ENCODE assay signal across 13 cellular contexts in the genomic region with DNA sequence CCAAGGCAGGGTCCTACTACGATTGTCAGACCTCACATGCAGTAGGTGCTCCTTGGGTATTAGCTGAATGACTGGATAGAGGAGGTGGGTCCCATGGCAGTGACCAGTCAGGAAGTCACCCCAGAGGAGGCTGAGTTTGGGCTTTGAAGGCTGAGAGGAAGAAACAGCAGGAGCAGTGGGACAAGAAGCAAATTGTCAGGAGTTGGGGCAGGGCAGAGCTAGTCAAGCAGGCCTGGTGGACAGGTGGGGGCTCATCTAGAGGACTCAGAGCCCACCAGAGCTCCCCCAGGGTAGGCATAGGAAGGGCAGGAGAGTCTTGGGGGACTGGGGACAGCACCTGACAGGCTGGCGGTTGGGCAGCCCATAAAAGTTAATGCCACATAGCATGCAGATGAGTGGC. TPM values are rescaled to one million over a fixed set of nuclear protein-coding genes. Genes with fewer than 3 reads are reported as not detected.
DNase-seq lines count a peak whose midpoint lies in the region; ATAC-seq, FAIRE-seq and TF ChIP-seq lines count a peak whose summit lies in the region.
"Had no signal": no experiment of that assay in that cellular context is flagged by ENCODE, and none has a peak within 500 bp of the region (broad histone marks: within the 10 kb centered on the region; RNA-seq: fewer than 3 reads in every experiment).

No MANE protein-coding gene starts in this region.

- peaks cover 63% of the 10 kb centered on the region for H3K79me2 ChIP-seq in GM12878 (ENCODE audit: control insufficient read depth, insufficient read depth, low read length)

- peaks cover 5% of the 10 kb centered on the region for H3K27me3 Mint-ChIP-seq in WTC11 (ENCODE audit: low read depth)

- TF ChIP-seq CTCF in right atrium auricular region (IDR thresholded peaks at IDR 0.05) (no peak), GM12878 (IDR thresholded peaks at IDR 0.05 in 2 of 3, conservative IDR thresholded peaks at IDR 0.05 in 1 of 3; ENCODE audit: control insufficient read depth in 2 of 3, extremely low read depth in 1 of 3, insufficient read depth in 1 of 3, low read depth in 3 of 3, low read length in 3 of 3) (no peak), mucosa of descending colon (IDR thresholded peaks at IDR 0.05) (no peak), upper lobe of right lung (IDR thresholded peaks at IDR 0.05) (no peak), WTC11 (IDR thresholded peaks at IDR 0.05) (no peak)

- TF ChIP-seq EP300 in GM12878 (IDR thresholded peaks at IDR 0.05; ENCODE audit: borderline replicate concordance in 1 of 2, control insufficient read depth in 1 of 2, low read depth in 2 of 2, low read length in 2 of 2): no peak

- H3K9ac ChIP-seq in GM12878 (ENCODE audit: control insufficient read depth, insufficient read depth, low read length): no peak overlapping the region
- H3K9ac ChIP-seq: GM23248, SK-N-SH had no signal

- intact Hi-C loops in Right ventricle myocardium inferior (cut with DNase I) (no loop called here), GM12878 (cut with micrococcal nuclease; ENCODE audit: unreplicated experiment) (no loop called here), mucosa of descending colon (cut with DNase I, micrococcal nuclease) (no loop called here), upper lobe of right lung (cut with DNase I) (no loop called here)

- H3K27me3 ChIP-seq in right atrium auricular region (no peaks in the 10 kb centered on the region), GM12878 (replicated peaks in 1 of 2; ENCODE audit: control insufficient read depth in 2 of 2, insufficient read depth in 2 of 2, low read length in 1 of 2) (no peaks in the 10 kb centered on the region), upper lobe of right lung (no peaks in the 10 kb centered on the region)

- SMC1A ChIA-PET in GM12878 (lab: Charles Lee; ENCODE audit: uncharacterized antibody, unreplicated experiment): interaction anchor here (0.6 to 9.6 kb wide), 8 partner anchors 13 to 148 kb away, joined by 3 to 126 read pairs (median 4); no protein-coding TSS in a partner anchor

- no peak for TF ChIP-seq POLR2A in GM12878 (IDR thresholded peaks at IDR 0.05; ENCODE audit: low read depth, low read length)

- H3K9me3 ChIP-seq in right atrium auricular region: no peaks in the 10 kb centered on the region
- no peaks in the 10 kb centered on the region for H3K9me3 ChIP-seq in GM12878 (replicated peaks; ENCODE audit: control insufficient read depth, insufficient read depth, low read length)
- H3K9me3 ChIP-seq in mucosa of descending colon: no peaks in the 10 kb centered on the region
- H3K9me3 ChIP-seq in upper lobe of right lung: no peaks in the 10 kb centered on the region
- H3K9me3 ChIP-seq: SK-N-SH had no signal

- POLR2A ChIA-PET in GM12878 (lab: Charles Lee): interaction anchor here (0.7 to 1.8 kb wide), 3 partner anchors 23 to 74 kb away, joined by 4 to 6 read pairs (median 6); no protein-coding TSS in a partner anchor
- POLR2A ChIA-PET in WTC11 (lab: Charles Lee): interaction anchor here (1.0 to 1.7 kb wide), 2 partner anchors 10 to 47 kb away, joined by 3 read pairs; no protein-coding TSS in a partner anchor

- BruUV-seq in GM12878 (replicated peaks; lab: Mats Ljungman, UMichigan): TSS peak; percentile 44

- H3K4me2 ChIP-seq in GM12878 (ENCODE audit: control insufficient read depth, insufficient read depth): no peak overlapping the region
- H3K4me2 ChIP-seq: SK-N-SH had no signal

- H3K36me3 ChIP-seq in right atrium auricular region (no peaks in the 10 kb centered on the region), GM12878 (ENCODE audit: control insufficient read depth in 2 of 2, insufficient read depth in 2 of 2, low read length in 1 of 2) (no peaks in the 10 kb centered on the region), mucosa of descending colon (ENCODE audit: low read depth) (no peaks in the 10 kb centered on the region), upper lobe of right lung (no peaks in the 10 kb centered on the region)

- in situ Hi-C loops in GM12878 (cut with MboI): no loop called here

- DNase-seq in Right ventricle myocardium inferior (ENCODE audit: missing footprints): peak; percentile 3
- no peak for DNase-seq in right atrium auricular region (ENCODE audit: low spot score)
- no peak for DNase-seq in GM12878 (ENCODE audit: low read depth, low spot score)
- DNase-seq in mucosa of descending colon: peak in 2 of 3 donors; percentile 29 to 41
- DNase-seq in upper lobe of right lung: peak; percentile 46
- no peak for DNase-seq in middle frontal gyrus (ENCODE audit: extremely low spot score, low spot score)
- no peak for DNase-seq in WTC11 (ENCODE audit: low spot score)
- no peak for DNase-seq in stimulated activated CD4-positive, alpha-beta T cell treated with anti-CD3 and anti-CD28 coated beads, Interleukin-2, amount 100 ng/mL, for 24 hours
- DNase-seq: anterior cingulate cortex, GM23248, NCI-H1417 treated with DMSO at 0.1 percent for 48 hours, SK-N-SH had no signal

- no peaks in the 10 kb centered on the region for H3K9me3 Mint-ChIP-seq in WTC11

- no peak for TF ChIP-seq RAD21 in GM12878 (IDR thresholded peaks at IDR 0.05; ENCODE audit: insufficient read depth, low read depth, low read length)

- CTCF ChIA-PET in GM12878 (lab: Yijun Ruan, JAX) (interaction anchor here (1.0 to 2.3 kb wide), 8 partner anchors 9 to 116 kb away, joined by 3 to 6 read pairs (median 4); no protein-coding TSS in a partner anchor), WTC11 (lab: Charles Lee) (interaction anchor here (1.0 to 4.2 kb wide), 7 partner anchors 10 to 388 kb away, joined by 3 to 35 read pairs (median 5); no protein-coding TSS in a partner anchor)

- peaks cover 39% of the 10 kb centered on the region for H3K4me1 Mint-ChIP-seq in WTC11

- no peak overlapping the region; the same call in 1 of the 2 replicates for H3K4me3 Mint-ChIP-seq in WTC11

- H3K36me3 Mint-ChIP-seq in WTC11: no peaks in the 10 kb centered on the region

- no peak overlapping the region for H2AFZ ChIP-seq in GM12878 (ENCODE audit: control insufficient read depth, low read depth, low read length)
- H2AFZ ChIP-seq: GM23248 had no signal

- no peak overlapping the region for H3K27ac Mint-ChIP-seq in WTC11

- H3K27ac ChIP-seq in right atrium auricular region: no peak overlapping the region
- no peak overlapping the region for H3K27ac ChIP-seq in GM12878 (ENCODE audit: control insufficient read depth, insufficient read depth)
- H3K27ac ChIP-seq in upper lobe of right lung: peak overlapping the region; percentile 53
- H3K27ac ChIP-seq: GM23248 had no signal

- WGBS in GM12878 (ENCODE audit: insufficient coverage, insufficient replicate concordance, low lambda C conversion rate, missing lambda C conversion rate): 88% methylated on average over 2 of the region's 2 CpGs

- no peak for ATAC-seq in Right ventricle myocardium inferior
- no peak for ATAC-seq in GM12878
- no peak for ATAC-seq in mucosa of descending colon
- no peak for ATAC-seq in upper lobe of right lung
- ATAC-seq in WTC11: no peak

- H3K4me1 ChIP-seq in right atrium auricular region (peaks cover 0 to 43% of the 10 kb centered on the region in 2 donors), GM12878 (ENCODE audit: control insufficient read depth, insufficient read depth, low read length) (peaks cover 42% of the 10 kb centered on the region), mucosa of descending colon (ENCODE audit: low read depth) (peaks cover 51% of the 10 kb centered on the region), upper lobe of right lung (peaks cover 45% of the 10 kb centered on the region)

- no peak for FAIRE-seq in GM12878 (lab: Jason Lieb, UNC)
- FAIRE-seq: urothelium cell line had no signal

- H4K20me1 ChIP-seq in GM12878 (ENCODE audit: control insufficient read depth, insufficient read depth): no peaks in the 10 kb centered on the region

- H3K4me3 ChIP-seq in right atrium auricular region (no peak overlapping the region), GM12878 (no peak overlapping the region), mucosa of descending colon (no peak overlapping the region), upper lobe of right lung (no peak overlapping the region)
- H3K4me3 ChIP-seq: GM23248 had no signal

- RAD21 ChIA-PET in GM12878 (lab: Charles Lee; ENCODE audit: unreplicated experiment): interaction anchor here (1.0 to 3.9 kb wide), 5 partner anchors 24 to 59 kb away, joined by 3 to 28 read pairs (median 7); no protein-coding TSS in a partner anchor

RNA-seq across cellular contexts. Expression of gene NBEAL2, which starts 3.1 kb away (rescaled TPM):
- total RNA-seq in Right ventricle myocardium inferior: 14.5 TPM
- 10 to 100 TPM in 1 of 2 donors, 1 to 10 TPM in 1; 7.5 to 15.3 TPM for total RNA-seq in right atrium auricular region
- 152 and 168 TPM in 2 replicates for total RNA-seq in GM12878 (2013; cell fraction: nucleolus; rRNA removed)
- 47.2 and 52.0 TPM in 2 replicates for total RNA-seq in GM12878 (2014; rRNA removed)
- 19.7 and 21.8 TPM in 2 replicates for total RNA-seq in GM12878 (2014; rRNA removed; fragmentation: Illumina TruSeq; extraction: Trizol)
- 106 and 127 TPM in 2 replicates for total RNA-seq in GM12878 (2021)
- 27.1 TPM for polyA plus RNA-seq in GM12878 (2011; ENCODE audit: low read depth)
- polyA plus RNA-seq in GM12878 (2011; rRNA removed): 17.1 and 29.0 TPM in 2 replicates
- 39.5 and 52.6 TPM in 2 replicates for polyA plus RNA-seq in GM12878 (2011; cell fraction: cytosol; rRNA removed)
- polyA plus RNA-seq in GM12878 (2011; cell fraction: nucleus; rRNA removed): 940 and 1,024 TPM in 2 replicates
- 62.9 and 78.4 TPM in 2 replicates for polyA plus RNA-seq in GM12878 (2012)
- polyA plus RNA-seq in GM12878 (2014; fragmentation: Illumina TruSeq; extraction: Trizol): 16.4 and 41.4 TPM in 2 replicates
- under 1 TPM; 0.07 to 0.18 TPM for polyA plus RNA-seq in GM12878 (2014; fragmentation: Nextera tagmentation; extraction: Ambion mirVana)
- 96.3 and 110 TPM in 2 replicates for polyA plus RNA-seq in GM12878 (2014; rRNA removed)
- 10 to 100 TPM; 22.5 to 29.7 TPM for polyA plus RNA-seq in GM12878 (2016; fragmentation: Nextera tagmentation; extraction: Ambion mirVana)
- 21.7 and 46.1 TPM in 2 replicates for polyA minus RNA-seq in GM12878 (2011; rRNA and poly(A)+ RNA removed)
- 21.8 and 25.3 TPM in 2 replicates for polyA minus RNA-seq in GM12878 (2011; cell fraction: cytosol; rRNA and poly(A)+ RNA removed)
- polyA minus RNA-seq in GM12878 (2011; cell fraction: nucleus; rRNA and poly(A)+ RNA removed): 95.1 and 139 TPM in 2 replicates
- 10 to 100 TPM; 49.2 to 94.0 (median 53.7) TPM for total RNA-seq in mucosa of descending colon
- total RNA-seq in upper lobe of right lung: 116 TPM
- total RNA-seq in WTC11 (2021): 64.0 to 80.0 TPM (median 64.3 TPM) in 3 replicates

RNA-seq across cellular contexts. Expression of gene CCDC12, which starts 6.0 kb away (rescaled TPM):
- 26.3 TPM for total RNA-seq in Right ventricle myocardium inferior
- 10 to 100 TPM; 27.5 to 38.6 TPM for total RNA-seq in right atrium auricular region
- total RNA-seq in GM12878 (2013; cell fraction: nucleolus; rRNA removed): 111 and 121 TPM in 2 replicates
- 46.9 and 53.0 TPM in 2 replicates for total RNA-seq in GM12878 (2014; rRNA removed)
- 67.3 and 72.4 TPM in 2 replicates for total RNA-seq in GM12878 (2014; rRNA removed; fragmentation: Illumina TruSeq; extraction: Trizol)
- 65.8 and 65.9 TPM in 2 replicates for total RNA-seq in GM12878 (2021)
- polyA plus RNA-seq in GM12878 (2011; ENCODE audit: low read depth): 29.4 TPM
- 31.2 and 45.6 TPM in 2 replicates for polyA plus RNA-seq in GM12878 (2011; rRNA removed)
- polyA plus RNA-seq in GM12878 (2011; cell fraction: cytosol; rRNA removed): 52.2 and 68.0 TPM in 2 replicates
- polyA plus RNA-seq in GM12878 (2011; cell fraction: nucleus; rRNA removed): 63.4 and 85.5 TPM in 2 replicates
- 47.7 and 72.7 TPM in 2 replicates for polyA plus RNA-seq in GM12878 (2012)
- 11.2 and 63.3 TPM in 2 replicates for polyA plus RNA-seq in GM12878 (2014; fragmentation: Illumina TruSeq; extraction: Trizol)
- 10 to 100 TPM in 1 of 2 experiments, 1 to 10 TPM in 1; 9.2 to 22.5 TPM for polyA plus RNA-seq in GM12878 (2014; fragmentation: Nextera tagmentation; extraction: Ambion mirVana)
- 59.3 and 67.6 TPM in 2 replicates for polyA plus RNA-seq in GM12878 (2014; rRNA removed)
- polyA plus RNA-seq in GM12878 (2016; fragmentation: Nextera tagmentation; extraction: Ambion mirVana): 10 to 100 TPM; 83.1 to 91.4 TPM
- polyA minus RNA-seq in GM12878 (2011; rRNA and poly(A)+ RNA removed): 69.5 and 77.8 TPM in 2 replicates
- polyA minus RNA-seq in GM12878 (2011; cell fraction: cytosol; rRNA and poly(A)+ RNA removed): 15.6 and 18.2 TPM in 2 replicates
- 64.3 and 144 TPM in 2 replicates for polyA minus RNA-seq in GM12878 (2011; cell fraction: nucleus; rRNA and poly(A)+ RNA removed)
- 10 to 100 TPM; 40.7 to 59.2 (median 45.0) TPM for total RNA-seq in mucosa of descending colon
- 42.1 TPM for total RNA-seq in upper lobe of right lung
- 50.3 to 59.1 TPM (median 55.9 TPM) in 3 replicates for total RNA-seq in WTC11 (2021)

Comparison
In these comparisons a context has a peak if more than half of its experiments do, and no peak if none do; other contexts are left out.
1. DNase-seq: peak in Right ventricle myocardium inferior (single experiment), mucosa of descending colon (2 of 3) and upper lobe of right lung (single experiment); none in right atrium auricular region (single experiment), GM12878 (single experiment), middle frontal gyrus (single experiment), WTC11 (single experiment) and stimulated activated CD4-positive, alpha-beta T cell treated with anti-CD3 and anti-CD28 coated beads, Interleukin-2, amount 100 ng/mL, for 24 hours (0 of 2).